21 cellular contexts compared by ENCODE assay signal in genomic region chrY:20787076-20787475, GRCh38.
A peak's percentile ranks its signal among the peaks of the same experiment; 100 is the strongest.
DNase-seq lines count a peak whose midpoint lies in the region; ATAC-seq and TF ChIP-seq lines count a peak whose summit lies in the region.
"Had no signal": no experiment of that assay in that cellular context is flagged by ENCODE, and none has a peak within 500 bp of the region (broad histone marks: within the 10 kb centered on the region; RNA-seq: fewer than 3 reads in every experiment).

No MANE protein-coding gene starts in this region.

- POLR2A ChIA-PET in GM10248 (lab: Yijun Ruan, JAX), result no interaction called here

- in situ Hi-C loops in ACHN (cut with HindIII; ENCODE audit: low pct_ligation_motif_present, low pct_unique_long_range_greater_than_20kb, low sequenced_read_pairs), result no loop called here

- no peak for TF ChIP-seq CTCF in GM10248 (IDR thresholded peaks at IDR 0.05; ENCODE audit: control extremely low read depth, extremely low read depth, low read depth, missing control alignments)

- intact Hi-C loops in head of caudate nucleus (cut with DNase I), result no loop called here

- CTCF ChIA-PET in GM10248 (lab: Yijun Ruan, JAX), result no interaction called here

- DNase-seq in GM10248 (ENCODE audit: extremely low spot score) (no peak), ACHN (no peak), head of caudate nucleus (no peak)
- DNase-seq: activated CD8-positive, alpha-beta memory T cell treated with anti-CD3 and anti-CD28 coated beads for 24 hours; activated naive CD8-positive, alpha-beta T cell treated with anti-CD3 and anti-CD28 coated beads, Interleukin-2, amount 10 ng/mL, durations not matched to agents 7 days and 5 days; activated T-cell treated with anti-CD3 and anti-CD28 coated beads, Interleukin-2, amount 50 U/mL, for 72 hours; effector CD4-positive, alpha-beta T cell; gastrocnemius medialis; islet precursor cell; NCI-H1092 treated with DMSO at 0.1 percent for 48 hours; NCI-H2081; NCI-H510A; small intestine; stimulated activated CD4-positive, alpha-beta T cell treated with anti-CD3 and anti-CD28 coated beads, Interleukin-4, amount 100 ng/mL, for 1 hour; T1000 had no signal

- peak; percentile 87 for ATAC-seq in GM19043 (IDR thresholded peaks at IDR 0.05; ENCODE audit: low read depth, unreplicated experiment)
- peak; percentile 93 for ATAC-seq in GM21423 (IDR thresholded peaks at IDR 0.05; ENCODE audit: unreplicated experiment)
- ATAC-seq in HG03039 (IDR thresholded peaks at IDR 0.05; ENCODE audit: unreplicated experiment), result peak; percentile 62
- ATAC-seq in HG03571 (IDR thresholded peaks at IDR 0.05; ENCODE audit: unreplicated experiment), result peak; percentile 83
- ATAC-seq: esophagus mucosa, gastrocnemius medialis, HCT116 had no signal
